33 cellular contexts compared by ENCODE assay signal in genomic region chr4:57460967-57461366, GRCh38.
"Had no signal": no experiment of that assay in that cellular context is flagged by ENCODE, and none has a peak within 500 bp of the region (broad histone marks: within the 10 kb centered on the region; RNA-seq: fewer than 3 reads in every experiment).

No MANE protein-coding gene starts in this region.

- DNase-seq: Karpas-422, Kasumi-1, MG63, MM.1S, NCI-H1048, NCI-H1092, NCI-H1092 treated with DMSO at 0.1 percent for 48 hours, NCI-H1105, NCI-H1105 treated with DMSO at 0.1 percent for 48 hours, NCI-H1417, NCI-H1417 treated with DMSO at 0.1 percent for 48 hours, NCI-H1436, NCI-H1436 treated with DMSO at 0.1 percent for 48 hours, NCI-H146, NCI-H1694, NCI-H1694 treated with DMSO at 0.1 percent for 48 hours, NCI-H187, NCI-H187 treated with DMSO at 0.1 percent for 48 hours, NCI-H1930, NCI-H2029, NCI-H2029 treated with DMSO at 0.1 percent for 48 hours, NCI-H2081, NCI-H2081 treated with DMSO at 0.1 percent for 48 hours, NCI-H2107, NCI-H2171, NCI-H2171 treated with DMSO at 0.1 percent for 48 hours, NCI-H2227 treated with DMSO at 0.1 percent for 48 hours, NCI-H226, NCI-H345, NCI-H446, NCI-H446 treated with DMSO at 0.1 percent for 48 hours, NCI-H510A had no signal

- H3K9ac ChIP-seq: KMS-11 had no signal

- H3K36me3 ChIP-seq: MG63 had no signal

- H3K27me3 ChIP-seq: MG63 had no signal

- H3K9me3 ChIP-seq: MG63 had no signal

- H3K4me2 ChIP-seq: KMS-11 had no signal

- H3K4me3 ChIP-seq: MG63 had no signal

- H3K27ac ChIP-seq: KMS-11 had no signal
